Comparison of ENCODE assay signal across 19 cellular contexts in the genomic region with DNA sequence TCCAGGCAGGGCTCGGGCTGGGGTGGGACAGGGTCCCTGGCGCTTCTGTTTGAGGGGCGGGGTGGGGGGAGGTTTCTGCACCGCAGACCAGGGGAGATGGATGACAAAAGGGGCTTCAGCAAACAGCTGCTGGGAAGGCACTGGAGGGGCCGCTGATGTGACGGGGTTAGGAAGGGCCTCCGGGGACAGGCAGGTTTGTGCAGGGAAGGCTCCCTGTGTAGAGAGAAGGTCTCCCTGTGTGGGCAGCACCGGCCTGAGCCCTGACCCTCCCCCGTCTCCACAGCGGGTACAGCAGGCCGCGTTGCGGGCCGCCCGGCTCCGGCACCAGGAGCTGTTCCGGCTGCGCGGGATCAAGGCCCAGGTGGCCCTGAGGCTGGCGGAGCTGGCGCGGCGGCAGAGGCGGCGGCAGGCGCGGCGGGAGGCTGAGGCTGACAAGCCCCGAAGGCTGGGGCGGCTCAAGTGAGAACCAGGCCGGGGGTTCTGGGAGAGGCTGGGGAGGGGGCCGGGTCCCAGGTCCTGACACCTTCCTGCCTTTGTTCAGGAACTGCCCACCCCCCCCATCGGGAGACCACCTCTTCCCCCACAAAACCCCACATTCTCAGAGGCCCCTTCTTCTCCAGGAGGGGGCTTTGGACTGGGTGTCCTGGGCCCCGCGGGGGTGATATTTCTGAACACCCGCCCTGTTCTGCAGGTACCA. TPM values are rescaled to one million over a fixed set of nuclear protein-coding genes. Genes with fewer than 3 reads are reported as not detected.
A peak's percentile ranks its signal among the peaks of the same experiment; 100 is the strongest.
DNase-seq lines count a peak whose midpoint lies in the region; ATAC-seq, FAIRE-seq and TF ChIP-seq lines count a peak whose summit lies in the region.
"Had no signal": no experiment of that assay in that cellular context is flagged by ENCODE, and none has a peak within 500 bp of the region (broad histone marks: within the 10 kb centered on the region; RNA-seq: fewer than 3 reads in every experiment).

No MANE protein-coding gene starts in this region.

- no peak overlapping the region for H3K27ac Mint-ChIP-seq in Caco-2 (ENCODE audit: unreplicated experiment)
- H3K27ac Mint-ChIP-seq: CD4-positive, CD25-positive, alpha-beta regulatory T cell had no signal

- H3K27me3 ChIP-seq in Caco-2 (replicated peaks; ENCODE audit: control insufficient read depth, insufficient read depth, low read length) = no peaks in the 10 kb centered on the region
- H3K27me3 ChIP-seq: BE2C had no signal

- CTCF ChIA-PET in Caco-2 (lab: Charles Lee) = no interaction called here

- H3K36me3 Mint-ChIP-seq in Caco-2 (ENCODE audit: insufficient read depth, unreplicated experiment) = peaks cover 93% of the 10 kb centered on the region

- FAIRE-seq in kidney (lab: Jason Lieb, UNC) = no peak
- FAIRE-seq: A549, GM12891, H54 had no signal

- H3K9ac ChIP-seq in kidney (ENCODE audit: low read length in 2 of 2) = no peak overlapping the region
- H3K9ac ChIP-seq: GM23248 had no signal

- no peaks in the 10 kb centered on the region for H3K9me3 Mint-ChIP-seq in Caco-2 (ENCODE audit: unreplicated experiment)
- H3K9me3 Mint-ChIP-seq: CD4-positive, CD25-positive, alpha-beta regulatory T cell had no signal

- no peaks in the 10 kb centered on the region for H3K27me3 Mint-ChIP-seq in Caco-2 (ENCODE audit: insufficient read depth, unreplicated experiment)
- H3K27me3 Mint-ChIP-seq: CD4-positive, CD25-positive, alpha-beta regulatory T cell had no signal

- DNase-seq in Caco-2 (no peak), kidney (peak; percentile 66), amniotic stem cell (lab: John Stamatoyannopoulos, UW) (no peak), DMS53 treated with DMSO at 0.1 percent for 48 hours (lab: John Stamatoyannopoulos, UW; ENCODE audit: unreplicated experiment) (no peak)
- DNase-seq: BE2C; Calu3; CD4-positive, CD25-positive, alpha-beta regulatory T cell; DMS 273 treated with DMSO at 0.1 percent for 48 hours; DMS79; GM23248; Karpas-422 had no signal

- BruUV-seq in Caco-2 (replicated peaks; lab: Mats Ljungman, UMichigan) = TSS peak; percentile 7

- POLR2A ChIA-PET in Caco-2 (lab: Charles Lee) = interaction anchor here (0.6 kb wide), 1 partner anchor 9 kb away, joined by 3 read pairs; no protein-coding TSS in a partner anchor

- ATAC-seq in HG02938 (IDR thresholded peaks at IDR 0.05; ENCODE audit: unreplicated experiment) = no peak

- H3K36me3 ChIP-seq in Caco-2 (ENCODE audit: control insufficient read depth, insufficient read depth, low read length) (peaks cover 12% of the 10 kb centered on the region), kidney (ENCODE audit: control insufficient read depth in 1 of 2, insufficient read depth in 2 of 2, low read length in 2 of 2) (peaks cover 31 to 43% of the 10 kb centered on the region in 2 donors)

- H3K4me1 ChIP-seq in Caco-2 = peaks cover 10% of the 10 kb centered on the region; the same call in 1 of the 2 replicates
- H3K4me1 ChIP-seq in kidney (ENCODE audit: control insufficient read depth in 1 of 2, insufficient read depth in 1 of 2, low read depth in 1 of 2, low read length in 2 of 2) = no peaks in the 10 kb centered on the region
- H3K4me1 ChIP-seq: A549, BE2C had no signal

- TF ChIP-seq POLR2A in GM19193 (IDR thresholded peaks at IDR 0.05; ENCODE audit: extremely low read depth, insufficient read depth, insufficient read length) = peak; percentile 6

- intact Hi-C loops in Caco-2 (cut with micrococcal nuclease; ENCODE audit: unreplicated experiment) = no loop called here
- intact Hi-C loops in kidney (cut with DNase I) = no loop called here

- H3K9me3 ChIP-seq in Caco-2 = no peaks in the 10 kb centered on the region
- H3K9me3 ChIP-seq in kidney (ENCODE audit: control insufficient read depth in 1 of 2, low read length in 2 of 2) = no peaks in the 10 kb centered on the region
- H3K9me3 ChIP-seq: A549, BE2C had no signal

- H3K4me3 Mint-ChIP-seq in Caco-2 (ENCODE audit: unreplicated experiment) = no peak overlapping the region
- H3K4me3 Mint-ChIP-seq: CD4-positive, CD25-positive, alpha-beta regulatory T cell had no signal

- H3K27ac ChIP-seq in kidney (ENCODE audit: low read depth in 2 of 2, low read length in 2 of 2) = no peak overlapping the region
- H3K27ac ChIP-seq: A549, GM23248 had no signal

- peaks cover 9% of the 10 kb centered on the region for H3K4me1 Mint-ChIP-seq in Caco-2 (ENCODE audit: low read depth, unreplicated experiment)

- TF ChIP-seq CTCF in Caco-2 (IDR thresholded peaks at IDR 0.05; ENCODE audit: insufficient read depth in 1 of 2, low read depth in 1 of 2, low read length in 1 of 2, severe bottlenecking in 1 of 2, unreplicated experiment in 1 of 2) (no peak), kidney (IDR thresholded peaks at IDR 0.05; ENCODE audit: borderline replicate concordance, extremely low read depth, insufficient read depth) (no peak)

- no peak overlapping the region for H3K4me3 ChIP-seq in Caco-2 (ENCODE audit: low read depth, low read length)
- H3K4me3 ChIP-seq in kidney (ENCODE audit: low read length in 2 of 2) = no peak overlapping the region
- H3K4me3 ChIP-seq: A549, GM23248 had no signal

RNA-seq across cellular contexts. Expression of a gene that starts 9.9 kb away (rescaled TPM):
- total RNA-seq in Caco-2 (2022) (347 and 360 TPM in 2 replicates), kidney (305 TPM)
- polyA plus RNA-seq in kidney (ENCODE audit: insufficient read depth, low read depth, low replicate concordance) = 258 TPM

RNA-seq across cellular contexts. Expression of a gene that starts 23.3 kb away (rescaled TPM):
- 110 and 119 TPM in 2 replicates for total RNA-seq in Caco-2 (2022)
- 254 TPM for total RNA-seq in kidney
- polyA plus RNA-seq in kidney (ENCODE audit: insufficient read depth, low read depth, low replicate concordance) = 530 TPM

RNA-seq across cellular contexts. Expression of a gene that starts 42.0 kb away (rescaled TPM):
- total RNA-seq in Caco-2 (2022) (13.3 and 14.6 TPM in 2 replicates), kidney (105 TPM)
- polyA plus RNA-seq in kidney (ENCODE audit: insufficient read depth, low read depth, low replicate concordance) = 19.4 TPM
- total RNA-seq: G401 had no signal

RNA-seq across cellular contexts. Expression of a gene that starts 49.1 kb away (rescaled TPM):
- total RNA-seq in Caco-2 (2022) = not detected in 2 replicates
- total RNA-seq in kidney = not detected
- polyA plus RNA-seq in kidney (ENCODE audit: insufficient read depth, low read depth, low replicate concordance) = not detected
- total RNA-seq: Calu3; CD4-positive, CD25-positive, alpha-beta regulatory T cell; G401; GM23248; HT1080 had no signal
- polyA plus RNA-seq: A549; AG04450; CD4-positive, CD25-positive, alpha-beta regulatory T cell; GM23248 had no signal
